16 cellular contexts compared by ENCODE assay signal in the genomic region with DNA sequence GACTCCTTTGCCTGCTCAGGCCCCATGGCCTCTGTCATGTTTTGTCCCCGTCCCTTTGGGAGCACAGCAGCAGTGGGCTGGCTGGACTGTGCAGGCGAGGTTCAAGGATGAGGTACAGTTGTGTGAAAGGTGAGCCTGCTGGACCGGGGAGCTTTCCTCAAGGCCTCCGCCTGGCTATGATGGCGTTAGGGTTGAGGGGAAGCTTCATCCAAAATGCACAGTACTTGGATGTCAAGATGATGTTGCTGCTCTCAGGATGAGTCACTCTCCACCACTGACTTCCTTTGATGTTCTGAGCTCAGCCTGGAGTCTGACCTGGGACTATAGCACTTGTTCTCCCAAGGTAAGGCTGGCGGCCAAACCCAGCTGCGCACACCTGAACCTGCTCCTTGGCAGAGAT.
DNase-seq lines count a peak whose midpoint lies in the region; ATAC-seq, FAIRE-seq and TF ChIP-seq lines count a peak whose summit lies in the region.
"Had no signal": no experiment of that assay in that cellular context is flagged by ENCODE, and none has a peak within 500 bp of the region (broad histone marks: within the 10 kb centered on the region; RNA-seq: fewer than 3 reads in every experiment).

No MANE protein-coding gene starts in this region.

- SMC1A ChIA-PET in GM12878 (lab: Charles Lee; ENCODE audit: uncharacterized antibody, unreplicated experiment) = no interaction called here

- no peaks in the 10 kb centered on the region for H3K36me3 ChIP-seq in GM12878 (ENCODE audit: control insufficient read depth in 2 of 2, insufficient read depth in 2 of 2, low read length in 1 of 2)
- H3K36me3 ChIP-seq: neural progenitor cell had no signal

- H3K4me1 ChIP-seq in GM12878 (ENCODE audit: control insufficient read depth, insufficient read depth, low read length) = no peaks in the 10 kb centered on the region
- H3K4me1 ChIP-seq: neural progenitor cell had no signal

- H4K20me1 ChIP-seq in GM12878 (ENCODE audit: control insufficient read depth, insufficient read depth) = no peaks in the 10 kb centered on the region

- CTCF ChIA-PET in activated naive CD4-positive, alpha-beta T cell treated with anti-CD3 and anti-CD28 coated beads for 36 hours (lab: Charles Lee) = no interaction called here
- CTCF ChIA-PET in GM12878 (lab: Yijun Ruan, JAX) = no interaction called here

- DNase-seq in activated naive CD4-positive, alpha-beta T cell treated with anti-CD3 and anti-CD28 coated beads for 36 hours = peak; percentile 61
- DNase-seq in activated naive CD4-positive, alpha-beta T cell treated with Interleukin-2 at 50 U/mL for 16 hours = no peak
- DNase-seq in MV-4-11 (lab: John Stamatoyannopoulos, UW) = peak; percentile 32
- no peak for DNase-seq in GM12878 (ENCODE audit: low read depth, low spot score)
- DNase-seq in stimulated activated naive CD8-positive, alpha-beta T cell treated with anti-CD3 and anti-CD28 coated beads, Interleukin-15, amount 100 ng/mL, for 72 hours = peak; percentile 29 to 46
- no peak for DNase-seq in T1000 (lab: John Stamatoyannopoulos, UW)
- no peak for DNase-seq in medulla oblongata (ENCODE audit: extremely low spot score)
- no peak for DNase-seq in cerebellar nuclear complex (lab: John Stamatoyannopoulos, UW)
- DNase-seq: DND-41, foreskin melanocyte, MM.1S, NCI-H69 had no signal

- no peak overlapping the region for H3K4me2 ChIP-seq in GM12878 (ENCODE audit: control insufficient read depth, insufficient read depth)
- H3K4me2 ChIP-seq: neural progenitor cell had no signal

- ATAC-seq in GM12878 = no peak
- ATAC-seq in stimulated activated naive CD8-positive, alpha-beta T cell treated with anti-CD3 and anti-CD28 coated beads, Interleukin-15, amount 100 ng/mL, for 72 hours = peak; percentile 83
- ATAC-seq: WTC11 had no signal

- no peaks in the 10 kb centered on the region for H3K9me3 ChIP-seq in GM12878 (replicated peaks; ENCODE audit: control insufficient read depth, insufficient read depth, low read length)

- H3K9me3 Mint-ChIP-seq in activated naive CD4-positive, alpha-beta T cell treated with anti-CD3 and anti-CD28 coated beads for 36 hours = no peaks in the 10 kb centered on the region
- H3K9me3 Mint-ChIP-seq in stimulated activated naive CD8-positive, alpha-beta T cell treated with anti-CD3 and anti-CD28 coated beads, Interleukin-15, amount 100 ng/mL, for 72 hours = no peaks in the 10 kb centered on the region
- H3K9me3 Mint-ChIP-seq: dendritic cell treated with granulocyte-macrophage colony-stimulating factor and Interleukin-4, amounts not matched to agents 40 ng/mL and 50 ng/mL, for 4 days; neural progenitor cell had no signal

- no peak overlapping the region for H3K27ac Mint-ChIP-seq in activated naive CD4-positive, alpha-beta T cell treated with anti-CD3 and anti-CD28 coated beads for 36 hours
- H3K27ac Mint-ChIP-seq in stimulated activated naive CD8-positive, alpha-beta T cell treated with anti-CD3 and anti-CD28 coated beads, Interleukin-15, amount 100 ng/mL, for 72 hours = no peak overlapping the region
- H3K27ac Mint-ChIP-seq: dendritic cell treated with granulocyte-macrophage colony-stimulating factor and Interleukin-4, amounts not matched to agents 40 ng/mL and 50 ng/mL, for 4 days; neural progenitor cell; WTC11 had no signal

- peaks cover 20% of the 10 kb centered on the region for H3K4me1 Mint-ChIP-seq in activated naive CD4-positive, alpha-beta T cell treated with anti-CD3 and anti-CD28 coated beads for 36 hours (ENCODE audit: low read depth)
- peaks cover 47% of the 10 kb centered on the region for H3K4me1 Mint-ChIP-seq in stimulated activated naive CD8-positive, alpha-beta T cell treated with anti-CD3 and anti-CD28 coated beads, Interleukin-15, amount 100 ng/mL, for 72 hours
- H3K4me1 Mint-ChIP-seq: neural progenitor cell, WTC11 had no signal

- TF ChIP-seq EP300 in GM12878 (IDR thresholded peaks at IDR 0.05; ENCODE audit: borderline replicate concordance in 1 of 2, control insufficient read depth in 1 of 2, low read depth in 2 of 2, low read length in 2 of 2) = no peak

- no peak overlapping the region for H3K9ac ChIP-seq in GM12878 (ENCODE audit: control insufficient read depth, insufficient read depth, low read length)
- H3K9ac ChIP-seq: neural progenitor cell had no signal

- TF ChIP-seq CTCF in GM12878 (IDR thresholded peaks at IDR 0.05 in 2 of 3, conservative IDR thresholded peaks at IDR 0.05 in 1 of 3; ENCODE audit: control insufficient read depth in 2 of 3, extremely low read depth in 1 of 3, insufficient read depth in 1 of 3, low read depth in 3 of 3, low read length in 3 of 3) = no peak

- intact Hi-C loops in activated naive CD4-positive, alpha-beta T cell treated with anti-CD3 and anti-CD28 coated beads for 36 hours (cut with micrococcal nuclease) = loop anchor here (10.0 kb wide), 1 partner anchor 680 kb away; a partner anchor contains a TSS
- intact Hi-C loops in GM12878 (cut with micrococcal nuclease; ENCODE audit: unreplicated experiment) = no loop called here

- no peaks in the 10 kb centered on the region for H3K79me2 ChIP-seq in GM12878 (ENCODE audit: control insufficient read depth, insufficient read depth, low read length)

- FAIRE-seq in GM12878 (lab: Jason Lieb, UNC) = no peak
- FAIRE-seq: GM18507 had no signal

- TF ChIP-seq RAD21 in GM12878 (IDR thresholded peaks at IDR 0.05; ENCODE audit: insufficient read depth, low read depth, low read length) = no peak

- peaks cover 8% of the 10 kb centered on the region for H3K27me3 Mint-ChIP-seq in activated naive CD4-positive, alpha-beta T cell treated with anti-CD3 and anti-CD28 coated beads for 36 hours (ENCODE audit: low read depth)
- H3K27me3 Mint-ChIP-seq in stimulated activated naive CD8-positive, alpha-beta T cell treated with anti-CD3 and anti-CD28 coated beads, Interleukin-15, amount 100 ng/mL, for 72 hours = peaks cover 13% of the 10 kb centered on the region

- TF ChIP-seq POLR2A in GM12878 (IDR thresholded peaks at IDR 0.05; ENCODE audit: low read depth, low read length) = no peak

- H3K4me3 Mint-ChIP-seq in activated naive CD4-positive, alpha-beta T cell treated with anti-CD3 and anti-CD28 coated beads for 36 hours = no peak overlapping the region
- H3K4me3 Mint-ChIP-seq in stimulated activated naive CD8-positive, alpha-beta T cell treated with anti-CD3 and anti-CD28 coated beads, Interleukin-15, amount 100 ng/mL, for 72 hours = peak overlapping the region in 1 of 2 donors; percentile 41
- H3K4me3 Mint-ChIP-seq: dendritic cell treated with granulocyte-macrophage colony-stimulating factor and Interleukin-4, amounts not matched to agents 40 ng/mL and 50 ng/mL, for 4 days; neural progenitor cell; WTC11 had no signal

- POLR2A ChIA-PET in GM12878 (lab: Charles Lee) = no interaction called here

- in situ Hi-C loops in GM12878 (cut with MboI) = no loop called here

- 30% methylated on average over 7 of the region's 7 CpGs for WGBS in GM12878 (ENCODE audit: insufficient coverage, insufficient replicate concordance, low lambda C conversion rate, missing lambda C conversion rate)

- no peak overlapping the region for H3K4me3 ChIP-seq in GM12878
- H3K4me3 ChIP-seq: neural progenitor cell had no signal

- no TSS peak for BruUV-seq in GM12878 (replicated peaks; lab: Mats Ljungman, UMichigan)

- H3K27me3 ChIP-seq in GM12878 (replicated peaks in 1 of 2; ENCODE audit: control insufficient read depth in 2 of 2, insufficient read depth in 2 of 2, low read length in 1 of 2) = no peaks in the 10 kb centered on the region; a peak in 1 of 4 replicates
- H3K27me3 ChIP-seq: neural progenitor cell had no signal

- H2AFZ ChIP-seq in GM12878 (ENCODE audit: control insufficient read depth, low read depth, low read length) = no peak overlapping the region
- H2AFZ ChIP-seq: neural progenitor cell had no signal

- RAD21 ChIA-PET in GM12878 (lab: Charles Lee; ENCODE audit: unreplicated experiment) = no interaction called here

- H3K36me3 Mint-ChIP-seq in activated naive CD4-positive, alpha-beta T cell treated with anti-CD3 and anti-CD28 coated beads for 36 hours (ENCODE audit: low read depth) = no peaks in the 10 kb centered on the region
- H3K36me3 Mint-ChIP-seq: neural progenitor cell had no signal

- no peak overlapping the region for H3K27ac ChIP-seq in GM12878 (ENCODE audit: control insufficient read depth, insufficient read depth)
- H3K27ac ChIP-seq: neural progenitor cell had no signal

TF ChIP-seq in GM12878, 131 proteins besides CTCF, POLR2A, EP300 and RAD21:
- TF ChIP-seq IRF4 (IDR thresholded peaks at IDR 0.05; ENCODE audit: low read depth, low read length) = peak; percentile 86
- peak; percentile 52; the same call in 1 of the 2 replicates for TF ChIP-seq JUNB (IDR thresholded peaks at IDR 0.05)
- no peak for TF ChIP-seq RCOR1 (conservative IDR thresholded peaks at IDR 0.05; ENCODE audit: low read depth, low read length)
- peak; percentile 79; the same call in 1 of the 2 replicates for TF ChIP-seq TCF7 (IDR thresholded peaks at IDR 0.05; ENCODE audit: borderline replicate concordance)
- 0 out of 2 replicates have a peak, but pooled peaks have one; percentile 6 for TF ChIP-seq RUNX3 (IDR thresholded peaks at IDR 0.05; ENCODE audit: low read length)
- no peak for TF ChIP-seq SREBF2 (IDR thresholded peaks at IDR 0.05; ENCODE audit: low read length)
TF ChIP-seq in GM12878: peak in this region for 4.

Comparison
In these comparisons a context has a peak if more than half of its experiments do, and no peak if none do; other contexts are left out.
1. DNase-seq: peak in activated naive CD4-positive, alpha-beta T cell treated with anti-CD3 and anti-CD28 coated beads for 36 hours (single experiment), MV-4-11 (single experiment) and stimulated activated naive CD8-positive, alpha-beta T cell treated with anti-CD3 and anti-CD28 coated beads, Interleukin-15, amount 100 ng/mL, for 72 hours (2 of 2); none in activated naive CD4-positive, alpha-beta T cell treated with Interleukin-2 at 50 U/mL for 16 hours (single experiment), GM12878 (single experiment), T1000 (single experiment), medulla oblongata (single experiment) and cerebellar nuclear complex (0 of 2).